ENCODE assay signal across 19 cellular contexts in the genomic region with DNA sequence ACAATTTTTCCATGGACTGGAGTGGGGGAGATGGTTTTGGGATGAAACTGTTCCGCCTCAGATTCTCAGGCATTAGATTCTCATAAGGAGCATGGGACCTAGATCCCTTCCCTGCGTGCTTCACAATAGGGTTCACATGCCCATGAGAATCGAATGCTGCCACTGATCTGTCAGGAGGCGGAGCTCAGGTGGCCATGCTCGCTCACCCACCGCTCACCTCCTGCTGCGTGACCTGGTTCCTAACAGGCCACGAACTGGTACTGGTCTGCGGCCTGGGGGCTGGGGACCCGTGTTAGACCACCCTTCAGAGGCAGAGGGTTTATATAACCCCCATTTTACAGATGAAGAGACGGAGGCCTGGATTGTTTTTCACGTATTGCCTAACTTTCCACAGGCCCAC.
"Had no signal": no experiment of that assay in that cellular context is flagged by ENCODE, and none has a peak within 500 bp of the region (broad histone marks: within the 10 kb centered on the region; RNA-seq: fewer than 3 reads in every experiment).

No MANE protein-coding gene starts in this region.

- H2AFZ ChIP-seq: hepatocyte had no signal

- H3K27me3 Mint-ChIP-seq: naive B cell; stimulated activated naive B cell treated with anti-CD40 and anti-IgM and Interleukin-4, amounts not matched to agents 10 μg/mL and 1 μg/mL and 100 μg/mL, for 72 hours; stimulated activated naive CD8-positive, alpha-beta T cell treated with anti-CD3 and anti-CD28 coated beads, Interleukin-15, amount 100 ng/mL, for 72 hours had no signal

- H3K79me2 ChIP-seq: hepatocyte had no signal

- H3K27ac ChIP-seq: coronary artery, hepatocyte, left ventricle myocardium inferior, neutrophil, psoas muscle, right lobe of liver, thoracic aorta had no signal

- H3K36me3 Mint-ChIP-seq: naive B cell had no signal

- H3K4me1 Mint-ChIP-seq: nephron progenitor cell had no signal

- ATAC-seq: left cardiac atrium had no signal

- H3K27ac Mint-ChIP-seq: naive B cell; nephron progenitor cell; stimulated activated naive B cell treated with anti-CD40 and anti-IgM and Interleukin-4, amounts not matched to agents 10 μg/mL and 1 μg/mL and 100 μg/mL, for 72 hours had no signal

- H3K9me3 Mint-ChIP-seq: naive B cell; nephron progenitor cell; stimulated activated naive B cell treated with anti-CD40 and anti-IgM and Interleukin-4, amounts not matched to agents 10 μg/mL and 1 μg/mL and 100 μg/mL, for 72 hours; stimulated activated naive CD8-positive, alpha-beta T cell treated with anti-CD3 and anti-CD28 coated beads, Interleukin-15, amount 100 ng/mL, for 72 hours had no signal

- H3K4me2 ChIP-seq: hepatocyte had no signal

- H3K4me3 Mint-ChIP-seq: naive B cell; nephron progenitor cell; stimulated activated naive B cell treated with anti-CD40 and anti-IgM and Interleukin-4, amounts not matched to agents 10 μg/mL and 1 μg/mL and 100 μg/mL, for 72 hours; stimulated activated naive CD8-positive, alpha-beta T cell treated with anti-CD3 and anti-CD28 coated beads, Interleukin-15, amount 100 ng/mL, for 72 hours had no signal

- H3K9me3 ChIP-seq: left ventricle myocardium inferior, neutrophil, psoas muscle, right lobe of liver, thoracic aorta, transverse colon had no signal

- H3K27me3 ChIP-seq: hepatocyte, neutrophil, right lobe of liver, transverse colon had no signal

- DNase-seq: effector CD4-positive, alpha-beta T cell; foreskin melanocyte; kidney; left cardiac atrium; left ventricle myocardium inferior; naive B cell; nephron progenitor cell; psoas muscle; retina; stimulated activated naive B cell treated with anti-CD40 and anti-IgM and Interleukin-4, amounts not matched to agents 10 μg/mL and 1 μg/mL and 100 μg/mL, for 72 hours; substantia nigra had no signal

- H3K4me3 ChIP-seq: coronary artery, hepatocyte, left ventricle myocardium inferior, lung, psoas muscle, right lobe of liver, thoracic aorta, transverse colon had no signal

- H3K36me3 ChIP-seq: neutrophil had no signal
